Comparison of ENCODE assay signal across 14 cellular contexts in the genomic region with DNA sequence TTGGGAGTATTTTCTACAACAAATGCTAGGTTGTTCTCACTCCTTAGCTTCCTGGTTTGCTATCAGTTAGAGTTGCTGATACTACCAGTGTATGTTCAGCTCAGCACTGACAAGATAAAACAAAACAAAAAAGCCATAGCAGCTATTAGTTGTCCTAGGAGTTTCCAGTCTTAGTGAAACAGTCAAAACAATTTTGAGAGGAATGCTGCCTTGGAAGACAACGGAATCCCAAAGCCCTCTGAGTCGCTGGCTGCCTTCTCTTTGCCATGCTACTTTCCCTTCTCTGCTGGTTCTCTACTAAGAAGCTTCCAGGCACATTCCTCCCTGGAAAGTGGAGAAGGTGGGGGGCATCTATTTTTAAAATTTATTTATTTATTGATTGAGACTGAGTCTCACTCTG.
"Had no signal": no experiment of that assay in that cellular context is flagged by ENCODE, and none has a peak within 500 bp of the region (broad histone marks: within the 10 kb centered on the region; RNA-seq: fewer than 3 reads in every experiment).

No MANE protein-coding gene starts in this region.

- H3K36me3 ChIP-seq: suprapubic skin, upper lobe of left lung had no signal

- H3K27ac ChIP-seq: body of pancreas, epithelial cell of prostate, suprapubic skin, upper lobe of left lung had no signal

- DNase-seq: activated CD4-positive, alpha-beta T cell treated with anti-CD3 and anti-CD28 coated beads, Interleukin-2, amount 10 ng/mL, durations not matched to agents 7 days and 5 days; activated CD4-positive, CD25-positive, alpha-beta regulatory T cell; activated naive CD4-positive, alpha-beta T cell treated with anti-CD3 and anti-CD28 coated beads, Interleukin-2, amount 50 U/mL, for 16 hours; amniotic stem cell; body of pancreas; central memory CD4-positive, alpha-beta T cell; effector memory CD8-positive, alpha-beta T cell; stimulated activated CD4-positive, alpha-beta T cell treated with anti-CD3 and anti-CD28 coated beads, Interleukin-4, amount 100 ng/mL, for 1 hour; stimulated activated CD8-positive, alpha-beta memory T cell treated with anti-CD3 and anti-CD28 coated beads, Interleukin-4, amount 100 ng/mL, for 48 hours; stimulated activated naive CD8-positive, alpha-beta T cell treated with anti-CD3 and anti-CD28 coated beads, Interleukin-15, Interleukin-2, amounts not matched to agents 100 U/mL and 50 U/mL, for 24 hours; upper lobe of left lung had no signal

- H3K4me3 ChIP-seq: body of pancreas, suprapubic skin, upper lobe of left lung had no signal

- H3K9me3 ChIP-seq: body of pancreas, suprapubic skin, upper lobe of left lung had no signal

- FAIRE-seq: islet of Langerhans had no signal

- H3K27me3 ChIP-seq: body of pancreas, suprapubic skin, upper lobe of left lung had no signal
